Comparison of ENCODE assay signal across 1 cellular context in the genomic region with DNA sequence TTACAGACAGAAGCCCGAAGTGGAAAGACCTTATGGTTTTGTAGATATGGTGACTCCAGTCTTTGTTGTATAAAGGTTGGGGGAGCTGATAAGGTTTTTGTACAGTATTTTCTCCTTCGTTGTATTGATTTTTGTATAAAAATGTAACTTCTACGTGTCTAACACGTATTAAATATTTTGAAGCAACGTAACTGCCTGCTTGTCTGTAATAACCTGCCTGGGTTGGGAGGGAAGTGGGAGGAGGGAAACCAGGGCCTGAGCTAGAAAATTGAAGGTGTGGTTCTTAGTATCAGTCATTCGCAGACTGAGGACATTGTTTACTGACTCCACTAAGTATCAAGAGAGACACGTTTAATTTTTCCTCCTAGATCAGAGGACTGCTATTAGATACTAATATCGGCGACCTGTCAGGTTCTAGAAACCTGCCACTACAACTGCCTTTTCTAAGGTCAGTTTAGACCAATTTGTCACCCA.
TF ChIP-seq lines count a peak whose summit lies in the region.

No MANE protein-coding gene starts in this region.

TF ChIP-seq in HepG2, 621 proteins besides CTCF, POLR2A, EP300 and RAD21:
- no peak for TF ChIP-seq ZNF747 (CRISPR knock-in tag; IDR thresholded peaks at IDR 0.05; ENCODE audit: borderline replicate concordance)
- TF ChIP-seq ZNF24 (IDR thresholded peaks at IDR 0.05) = peak; percentile 21; the same call in 1 of the 2 replicates
